In genomic region chr18:59358611-59359575, GRCh38 we compare ENCODE assay signal across 8 cellular contexts. TPM values are rescaled to one million over a fixed set of nuclear protein-coding genes. Genes with fewer than 3 reads are reported as not detected.
A peak's percentile ranks its signal among the peaks of the same experiment; 100 is the strongest.
DNase-seq lines count a peak whose midpoint lies in the region; ATAC-seq and TF ChIP-seq lines count a peak whose summit lies in the region.

Gene LMAN1, minus strand, starts transcription at chr18:59359265. Its CDS starts 21 bp downstream, at chr18:59359244.

- H3K4me1 Mint-ChIP-seq in activated B cell treated with CpG ODN at 0.5 μM for 24 hours, result peaks cover 35% of the 10 kb centered on the region

- intact Hi-C loops in activated B cell treated with CpG ODN at 0.5 μM for 24 hours (cut with micrococcal nuclease), result loop anchor here (1.0 to 10.0 kb wide), 6 partner anchors 50 to 1774 kb away; partner anchors contain the start of genes FECH, PMAIP1 and SEC11C

- H3F3A ChIP-seq in smooth muscle cell (ENCODE audit: low read depth), result no peaks in the 10 kb centered on the region

- H3K4me1 ChIP-seq in smooth muscle cell (ENCODE audit: low read depth), result peaks cover 36% of the 10 kb centered on the region

- H3K27me3 ChIP-seq in smooth muscle cell (ENCODE audit: low read depth), result peaks cover 13% of the 10 kb centered on the region

- peak within 1 kb of the TSS; percentile 93 for H3K27ac ChIP-seq in smooth muscle cell (ENCODE audit: low read depth)

- CTCF ChIA-PET in activated B cell treated with CpG ODN at 0.5 μM for 24 hours (lab: Charles Lee), result interaction anchor here (1.2 kb wide), 1 partner anchor 44 kb away, joined by 3 read pairs; no protein-coding TSS in a partner anchor

- peaks cover 56% of the 10 kb centered on the region for H3K79me2 ChIP-seq in smooth muscle cell (ENCODE audit: low read depth)

- H3K36me3 ChIP-seq in smooth muscle cell (ENCODE audit: low read depth), result peaks cover 15% of the 10 kb centered on the region

- peak within 1 kb of the TSS; percentile 82 for H3K27ac Mint-ChIP-seq in activated B cell treated with CpG ODN at 0.5 μM for 24 hours

- TF ChIP-seq CTCF in AG09319 (IDR thresholded peaks at IDR 0.05; ENCODE audit: low read depth, low read length), result no peak
- no peak for TF ChIP-seq CTCF in activated B cell treated with CpG ODN at 0.5 μM for 24 hours (IDR thresholded peaks at IDR 0.05)
- no peak for TF ChIP-seq CTCF in cardiac fibroblast (IDR thresholded peaks at IDR 0.05; ENCODE audit: low read depth, low read length)
- TF ChIP-seq CTCF in smooth muscle cell (IDR thresholded peaks at IDR 0.05; ENCODE audit: borderline replicate concordance, insufficient read depth, poor library complexity, severe bottlenecking), result no peak

- peak; percentile 96 for ATAC-seq in GM19025 (IDR thresholded peaks at IDR 0.05; ENCODE audit: low read depth, unreplicated experiment)
- ATAC-seq in HG03280 (IDR thresholded peaks at IDR 0.05; ENCODE audit: unreplicated experiment), result peak; percentile 97
- peak; percentile 96 for ATAC-seq in activated B cell treated with CpG ODN at 0.5 μM for 24 hours (ENCODE audit: low read depth)

- POLR2A ChIA-PET in activated B cell treated with CpG ODN at 0.5 μM for 24 hours (lab: Charles Lee), result interaction anchor here (0.9 kb wide), 1 partner anchor 219 kb away, joined by 3 read pairs; no protein-coding TSS in a partner anchor

- H3K36me3 Mint-ChIP-seq in activated B cell treated with CpG ODN at 0.5 μM for 24 hours (ENCODE audit: low read depth), result peaks cover 19% of the 10 kb centered on the region

- peak within 1 kb of the TSS; percentile 77 for H2AFZ ChIP-seq in smooth muscle cell (ENCODE audit: low read depth)

- H3K4me3 ChIP-seq in cardiac fibroblast (replicated peaks in 1 of 2; ENCODE audit: low read depth in 2 of 2, low read length in 2 of 2) (peak within 1 kb of the TSS; percentile 95 to 98), smooth muscle cell (peak within 1 kb of the TSS; percentile 91)

- H3K4me3 Mint-ChIP-seq in activated B cell treated with CpG ODN at 0.5 μM for 24 hours, result peak within 1 kb of the TSS; percentile 94

- peak within 1 kb of the TSS; percentile 90 for H3K4me2 ChIP-seq in smooth muscle cell

- H3K9me3 Mint-ChIP-seq in activated B cell treated with CpG ODN at 0.5 μM for 24 hours, result no peaks in the 10 kb centered on the region

- WGBS in smooth muscle cell (ENCODE audit: low lambda C conversion rate), result 2% methylated on average over 48 of the region's 78 CpGs

- no peaks in the 10 kb centered on the region for H3K9me3 ChIP-seq in smooth muscle cell (replicated peaks; ENCODE audit: low read depth)

- H3K9ac ChIP-seq in smooth muscle cell (ENCODE audit: low read depth), result peak within 1 kb of the TSS; percentile 100

- H4K20me1 ChIP-seq in smooth muscle cell (ENCODE audit: low read depth), result peaks cover 40% of the 10 kb centered on the region

- DNase-seq in AG09319 (ENCODE audit: extremely low read depth, low read depth), result peak; percentile 90
- peak; percentile 96 for DNase-seq in NCI-H345 (lab: John Stamatoyannopoulos, UW)
- peak; percentile 92 for DNase-seq in activated B cell treated with CpG ODN at 0.5 μM for 24 hours
- peak; percentile 92 to 96 for DNase-seq in cardiac fibroblast (ENCODE audit: low read depth in 2 of 2)
- DNase-seq in iPS-NIHi7 (ENCODE audit: extremely low spot score), result peak; percentile 100
- DNase-seq in smooth muscle cell (lab: John Stamatoyannopoulos, UW; ENCODE audit: unreplicated experiment), result peak; percentile 79

- H3K27me3 Mint-ChIP-seq in activated B cell treated with CpG ODN at 0.5 μM for 24 hours, result peaks cover 2% of the 10 kb centered on the region

RNA-seq across cellular contexts. Expression of gene LMAN1, which starts in this region (rescaled TPM):
- 33.5 and 40.3 TPM in 2 replicates for total RNA-seq in activated B cell treated with CpG ODN at 0.5 μM for 24 hours
- 206 and 270 TPM in 2 replicates for total RNA-seq in smooth muscle cell
- polyA plus RNA-seq in smooth muscle cell, result 120 and 126 TPM in 2 replicates

Comparison
In these comparisons a context has a peak if more than half of its experiments do, and no peak if none do; other contexts are left out.
1. Peak in every context shown above with its lines: DNase-seq, ATAC-seq, H3K4me3 ChIP-seq and H3K27ac ChIP-seq.